8 cellular contexts compared by ENCODE assay signal in genomic region chr1:46735708-46736324, GRCh38. TPM values are rescaled to one million over a fixed set of nuclear protein-coding genes. Genes with fewer than 3 reads are reported as not detected.
DNase-seq lines count a peak whose midpoint lies in the region; ATAC-seq and TF ChIP-seq lines count a peak whose summit lies in the region.

No MANE protein-coding gene starts in this region.

- peak; percentile 77 to 86 for ATAC-seq in lower lobe of right lung
- ATAC-seq in GM19023 (IDR thresholded peaks at IDR 0.05; ENCODE audit: unreplicated experiment): no peak

- H3K27me3 ChIP-seq in lower lobe of right lung (ENCODE audit: low read depth): no peaks in the 10 kb centered on the region

- TF ChIP-seq CTCF in GM12865 (IDR thresholded peaks at IDR 0.05; ENCODE audit: insufficient read depth, low read depth, low read length, missing control alignments) (peak; percentile 20), cardiac fibroblast (IDR thresholded peaks at IDR 0.05; ENCODE audit: low read depth, low read length) (peak; percentile 41), lower lobe of right lung (IDR thresholded peaks at IDR 0.05) (peak; percentile 28)

- H3K4me1 ChIP-seq in lower lobe of right lung: no peaks in the 10 kb centered on the region

- no peaks in the 10 kb centered on the region for H3K36me3 ChIP-seq in lower lobe of right lung

- H3K4me3 ChIP-seq in GM12865 (ENCODE audit: low read depth, low read length) (no peak overlapping the region), cardiac fibroblast (replicated peaks in 1 of 2; ENCODE audit: low read depth in 2 of 2, low read length in 2 of 2) (no peak overlapping the region), lower lobe of right lung (no peak overlapping the region)

- DNase-seq in GM12865 (ENCODE audit: low read depth) (peak; percentile 56), NAMALWA (ENCODE audit: low spot score) (peak; percentile 62), cardiac fibroblast (ENCODE audit: low read depth in 2 of 2) (peak; percentile 74 to 76), lower lobe of right lung (no peak), posterior cingulate gyrus (no peak), NCI-H774 (lab: John Stamatoyannopoulos, UW) (no peak), NCI-H2196 treated with DMSO at 0.1 percent for 48 hours (lab: John Stamatoyannopoulos, UW; ENCODE audit: unreplicated experiment) (no peak)

- intact Hi-C loops in lower lobe of right lung (cut with DNase I): no loop called here
- intact Hi-C loops in posterior cingulate gyrus (cut with DNase I): no loop called here

- no peak overlapping the region for H3K27ac ChIP-seq in lower lobe of right lung

- H3K9me3 ChIP-seq in lower lobe of right lung: peaks cover 4% of the 10 kb centered on the region

RNA-seq across cellular contexts. Expression of gene EFCAB14, which starts 16.9 kb away (rescaled TPM):
- 116 TPM for total RNA-seq in lower lobe of right lung

Comparison
In these comparisons a context has a peak if more than half of its experiments do, and no peak if none do; other contexts are left out.
1. DNase-seq: peak in GM12865 (single experiment), NAMALWA (single experiment) and cardiac fibroblast (2 of 2); none in lower lobe of right lung (single experiment), posterior cingulate gyrus (0 of 10), NCI-H774 (single experiment) and NCI-H2196 treated with DMSO at 0.1 percent for 48 hours (single experiment).
2. Peak in every context shown above with its lines, with median percentiles within 50 percentile points of each other: CTCF ChIP-seq.